Comparison of ENCODE assay signal across 9 cellular contexts in genomic region chr15:83837946-83838571, GRCh38.
DNase-seq lines count a peak whose midpoint lies in the region; ATAC-seq, FAIRE-seq and TF ChIP-seq lines count a peak whose summit lies in the region.
"Had no signal": no experiment of that assay in that cellular context is flagged by ENCODE, and none has a peak within 500 bp of the region (broad histone marks: within the 10 kb centered on the region; RNA-seq: fewer than 3 reads in every experiment).

No MANE protein-coding gene starts in this region.

- intact Hi-C loops in left ventricle myocardium inferior (cut with micrococcal nuclease): no loop called here
- intact Hi-C loops in tibial artery (cut with DNase I; ENCODE audit: low total_unique reads): no loop called here

- no peaks in the 10 kb centered on the region for H3K27me3 ChIP-seq in left ventricle myocardium inferior (ENCODE audit: low read depth)
- H3K27me3 ChIP-seq in tibial artery: no peaks in the 10 kb centered on the region

- no peaks in the 10 kb centered on the region for H3K4me1 Mint-ChIP-seq in T-helper 17 cell
- no peaks in the 10 kb centered on the region for H3K4me1 Mint-ChIP-seq in activated T-helper 17 cell treated with anti-CD3 and anti-CD28 coated beads, Interleukin-2, amount 50 U/mL, for 72 hours

- H3K27ac Mint-ChIP-seq in T-helper 17 cell: no peak overlapping the region
- no peak overlapping the region for H3K27ac Mint-ChIP-seq in activated T-helper 17 cell treated with anti-CD3 and anti-CD28 coated beads, Interleukin-2, amount 50 U/mL, for 72 hours

- no peak overlapping the region for H3K4me3 Mint-ChIP-seq in T-helper 17 cell
- no peak overlapping the region for H3K4me3 Mint-ChIP-seq in activated T-helper 17 cell treated with anti-CD3 and anti-CD28 coated beads, Interleukin-2, amount 50 U/mL, for 72 hours

- no peaks in the 10 kb centered on the region for H3K9me3 Mint-ChIP-seq in activated T-helper 17 cell treated with anti-CD3 and anti-CD28 coated beads, Interleukin-2, amount 50 U/mL, for 72 hours

- peak; percentile 71 for FAIRE-seq in GM12892 (lab: Jason Lieb, UNC)

- no peak for TF ChIP-seq POLR2A in GM12892 (IDR thresholded peaks at IDR 0.05; ENCODE audit: low read depth, low read length)

- H3K4me1 ChIP-seq in left ventricle myocardium inferior: peaks cover 16% of the 10 kb centered on the region
- H3K4me1 ChIP-seq in tibial artery: peaks cover 0 to 3% (median 0%) of the 10 kb centered on the region in 4 donors

- no peaks in the 10 kb centered on the region for H3K36me3 ChIP-seq in left ventricle myocardium inferior
- no peaks in the 10 kb centered on the region for H3K36me3 ChIP-seq in tibial artery

- no peak overlapping the region for H3K4me3 ChIP-seq in left ventricle myocardium inferior
- H3K4me3 ChIP-seq in tibial artery: no peak overlapping the region

- DNase-seq in AG08396 (ENCODE audit: low spot score) (peak; percentile 57), GM12892 (ENCODE audit: insufficient read length) (no peak), SK-MEL-5 (ENCODE audit: low read depth, low spot score) (peak; percentile 84), left ventricle myocardium inferior (no peak), tibial artery (peak in 1 of 2 donors; percentile 42), T-helper 17 cell (no peak)

- in situ Hi-C loops in SK-MEL-5 (cut with HindIII; ENCODE audit: low pct_unique_long_range_greater_than_20kb, low sequenced_read_pairs): no loop called here

- TF ChIP-seq CTCF in left ventricle myocardium inferior (IDR thresholded peaks at IDR 0.05; ENCODE audit: borderline replicate concordance) (peak; percentile 61), tibial artery (IDR thresholded peaks at IDR 0.05) (peak; percentile 23 to 42)

- H3K27me3 Mint-ChIP-seq in T-helper 17 cell: no peaks in the 10 kb centered on the region
- H3K27me3 Mint-ChIP-seq in activated T-helper 17 cell treated with anti-CD3 and anti-CD28 coated beads, Interleukin-2, amount 50 U/mL, for 72 hours: peaks cover 7% of the 10 kb centered on the region

- H3K9me3 ChIP-seq in left ventricle myocardium inferior (replicated peaks) (no peaks in the 10 kb centered on the region), tibial artery (no peaks in the 10 kb centered on the region), T-helper 17 cell (ENCODE audit: control insufficient read depth, low read length, poor library complexity, severe bottlenecking) (no peaks in the 10 kb centered on the region)

- H3K27ac ChIP-seq in left ventricle myocardium inferior (replicated peaks) (no peak overlapping the region), tibial artery (no peak overlapping the region)
- H3K27ac ChIP-seq: epithelial cell of prostate had no signal

- ATAC-seq in T-helper 17 cell (no peak), HG02623 (IDR thresholded peaks at IDR 0.05; ENCODE audit: unreplicated experiment) (no peak)
- no peak for ATAC-seq in activated T-helper 17 cell treated with anti-CD3 and anti-CD28 coated beads, Interleukin-2, amount 50 U/mL, for 72 hours (replicated peaks)

- H3K36me3 Mint-ChIP-seq in T-helper 17 cell (ENCODE audit: low read depth): no peaks in the 10 kb centered on the region
- H3K36me3 Mint-ChIP-seq in activated T-helper 17 cell treated with anti-CD3 and anti-CD28 coated beads, Interleukin-2, amount 50 U/mL, for 72 hours (ENCODE audit: low read depth): no peaks in the 10 kb centered on the region

Comparison
In these comparisons a context has a peak if more than half of its experiments do, and no peak if none do; other contexts are left out.
1. DNase-seq: peak in AG08396 (single experiment) and SK-MEL-5 (single experiment); none in GM12892 (single experiment), left ventricle myocardium inferior (single experiment) and T-helper 17 cell (0 of 3).